19 cellular contexts compared by ENCODE assay signal in genomic region chr5:163889369-163889768, GRCh38.
DNase-seq lines count a peak whose midpoint lies in the region.
"Had no signal": no experiment of that assay in that cellular context is flagged by ENCODE, and none has a peak within 500 bp of the region (broad histone marks: within the 10 kb centered on the region; RNA-seq: fewer than 3 reads in every experiment).

No MANE protein-coding gene starts in this region.

- DNase-seq in GF-D8 (lab: John Stamatoyannopoulos, UW): peak; percentile 42
- peak; percentile 72 for DNase-seq in NOMO-1 treated with DMSO at 0.1 percent for 48 hours (lab: John Stamatoyannopoulos, UW; ENCODE audit: unreplicated experiment)
- DNase-seq in dedifferentiated amniotic fluid mesenchymal stem cell (ENCODE audit: extremely low spot score): peak; percentile 83
- DNase-seq in skeletal muscle cell (ENCODE audit: low read depth): peak; percentile 81
- DNase-seq in HUDEP-2 (lab: John Stamatoyannopoulos, UW; ENCODE audit: unreplicated experiment in 76 of 76): no peak
- no peak for DNase-seq in stimulated activated CD4-positive, alpha-beta T cell treated with anti-CD3 and anti-CD28 coated beads, Interleukin-4, amount 100 ng/mL, for 4 hours
- DNase-seq in GM19238 (ENCODE audit: insufficient read length, low spot score): no peak
- DNase-seq: activated CD4-positive, alpha-beta T cell treated with anti-CD3 and anti-CD28 coated beads for 48 hours; activated CD8-positive, alpha-beta memory T cell treated with anti-CD3 and anti-CD28 coated beads, Interleukin-2, amount 50 U/mL, for 4 hours; CD4-positive, alpha-beta T cell; dermis blood vessel endothelial cell; DMS79 treated with DMSO at 0.1 percent for 48 hours; hypothalamus; NCI-H1930; NCI-H510A; SIG-M5; spleen; T1000; tibial artery had no signal

- H3K4me3 ChIP-seq in skeletal muscle cell (ENCODE audit: low read depth, low read length): no peak overlapping the region
- H3K4me3 ChIP-seq: spleen, tibial artery had no signal

Comparison
In these comparisons a context has a peak if more than half of its experiments do, and no peak if none do; other contexts are left out.
1. DNase-seq: peak in GF-D8 (single experiment), NOMO-1 treated with DMSO at 0.1 percent for 48 hours (single experiment), dedifferentiated amniotic fluid mesenchymal stem cell (single experiment) and skeletal muscle cell (single experiment); none in HUDEP-2 (0 of 76), stimulated activated CD4-positive, alpha-beta T cell treated with anti-CD3 and anti-CD28 coated beads, Interleukin-4, amount 100 ng/mL, for 4 hours (0 of 2) and GM19238 (single experiment).